In the genomic region with DNA sequence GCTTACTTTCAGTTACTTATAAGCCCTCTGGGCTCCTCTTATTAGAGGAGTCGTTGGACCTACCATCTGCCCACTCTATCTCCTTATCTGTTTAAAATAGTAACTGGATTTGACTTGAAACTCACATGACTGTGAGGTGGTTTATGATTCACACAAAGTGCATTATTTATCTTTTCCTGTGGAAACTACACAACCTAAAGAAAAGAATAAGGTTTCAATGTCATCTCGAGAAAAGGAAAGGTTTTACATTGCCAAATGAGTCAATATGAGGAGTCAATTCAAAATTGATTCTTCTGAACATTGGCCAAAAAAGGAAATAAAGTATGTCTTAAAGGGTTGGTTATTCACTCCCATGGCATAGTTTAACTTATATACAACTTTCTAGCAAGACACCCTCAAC, we compare ENCODE assay signal across 2 cellular contexts.
TF ChIP-seq lines count a peak whose summit lies in the region.

No MANE protein-coding gene starts in this region.

TF ChIP-seq in IMR-90, 13 proteins besides CTCF, POLR2A, EP300 and RAD21:
- TF ChIP-seq, protein P1, sequence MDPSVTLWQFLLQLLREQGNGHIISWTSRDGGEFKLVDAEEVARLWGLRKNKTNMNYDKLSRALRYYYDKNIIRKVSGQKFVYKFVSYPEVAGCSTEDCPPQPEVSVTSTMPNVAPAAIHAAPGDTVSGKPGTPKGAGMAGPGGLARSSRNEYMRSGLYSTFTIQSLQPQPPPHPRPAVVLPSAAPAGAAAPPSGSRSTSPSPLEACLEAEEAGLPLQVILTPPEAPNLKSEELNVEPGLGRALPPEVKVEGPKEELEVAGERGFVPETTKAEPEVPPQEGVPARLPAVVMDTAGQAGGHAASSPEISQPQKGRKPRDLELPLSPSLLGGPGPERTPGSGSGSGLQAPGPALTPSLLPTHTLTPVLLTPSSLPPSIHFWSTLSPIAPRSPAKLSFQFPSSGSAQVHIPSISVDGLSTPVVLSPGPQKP (IDR thresholded peaks at IDR 0.05; ENCODE audit: borderline replicate concordance, low read depth, low read length), result no peak
- TF ChIP-seq NFE2L2 (IDR thresholded peaks at IDR 0.05; ENCODE audit: low read depth, low read length) (no peak), FOS (IDR thresholded peaks at IDR 0.05; ENCODE audit: low read depth, low read length) (no peak)
TF ChIP-seq in IMR-90: peak in this region for 0.

TF ChIP-seq in K562, 482 proteins besides CTCF, POLR2A, EP300 and RAD21:
- TF ChIP-seq TRIM28 (IDR thresholded peaks at IDR 0.05), result no peak
- TF ChIP-seq FOSL1 (tag; conservative IDR thresholded peaks at IDR 0.05), result 0 out of 2 replicates have a peak, but pooled peaks have one; percentile 27
- TF ChIP-seq NCOR1 (IDR thresholded peaks at IDR 0.05), result no peak
